Comparison of ENCODE assay signal across 1 cellular context in the genomic region with DNA sequence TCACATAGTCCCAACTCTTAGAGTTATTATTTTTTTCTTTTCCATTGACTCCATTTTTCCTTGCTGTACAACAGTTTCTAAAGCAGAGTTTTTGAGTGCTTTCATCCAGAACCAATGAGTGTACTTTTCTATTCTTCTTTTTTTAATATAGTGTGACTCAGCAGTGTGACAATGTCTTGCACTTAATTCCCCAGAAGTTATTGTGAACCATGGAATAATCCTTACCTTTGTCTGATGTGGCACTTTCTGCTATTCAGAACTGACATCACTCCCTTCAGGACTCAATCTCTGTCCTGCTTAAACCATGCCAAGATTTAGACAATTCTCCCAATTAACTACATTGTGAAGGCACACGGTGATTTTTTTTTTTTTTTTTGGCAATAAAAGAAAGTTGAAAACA.
TF ChIP-seq lines count a peak whose summit lies in the region.

No MANE protein-coding gene starts in this region.

TF ChIP-seq in GM23338, 12 proteins besides CTCF, POLR2A, EP300 and RAD21 (continued from another document):
- TF ChIP-seq, protein P1, sequence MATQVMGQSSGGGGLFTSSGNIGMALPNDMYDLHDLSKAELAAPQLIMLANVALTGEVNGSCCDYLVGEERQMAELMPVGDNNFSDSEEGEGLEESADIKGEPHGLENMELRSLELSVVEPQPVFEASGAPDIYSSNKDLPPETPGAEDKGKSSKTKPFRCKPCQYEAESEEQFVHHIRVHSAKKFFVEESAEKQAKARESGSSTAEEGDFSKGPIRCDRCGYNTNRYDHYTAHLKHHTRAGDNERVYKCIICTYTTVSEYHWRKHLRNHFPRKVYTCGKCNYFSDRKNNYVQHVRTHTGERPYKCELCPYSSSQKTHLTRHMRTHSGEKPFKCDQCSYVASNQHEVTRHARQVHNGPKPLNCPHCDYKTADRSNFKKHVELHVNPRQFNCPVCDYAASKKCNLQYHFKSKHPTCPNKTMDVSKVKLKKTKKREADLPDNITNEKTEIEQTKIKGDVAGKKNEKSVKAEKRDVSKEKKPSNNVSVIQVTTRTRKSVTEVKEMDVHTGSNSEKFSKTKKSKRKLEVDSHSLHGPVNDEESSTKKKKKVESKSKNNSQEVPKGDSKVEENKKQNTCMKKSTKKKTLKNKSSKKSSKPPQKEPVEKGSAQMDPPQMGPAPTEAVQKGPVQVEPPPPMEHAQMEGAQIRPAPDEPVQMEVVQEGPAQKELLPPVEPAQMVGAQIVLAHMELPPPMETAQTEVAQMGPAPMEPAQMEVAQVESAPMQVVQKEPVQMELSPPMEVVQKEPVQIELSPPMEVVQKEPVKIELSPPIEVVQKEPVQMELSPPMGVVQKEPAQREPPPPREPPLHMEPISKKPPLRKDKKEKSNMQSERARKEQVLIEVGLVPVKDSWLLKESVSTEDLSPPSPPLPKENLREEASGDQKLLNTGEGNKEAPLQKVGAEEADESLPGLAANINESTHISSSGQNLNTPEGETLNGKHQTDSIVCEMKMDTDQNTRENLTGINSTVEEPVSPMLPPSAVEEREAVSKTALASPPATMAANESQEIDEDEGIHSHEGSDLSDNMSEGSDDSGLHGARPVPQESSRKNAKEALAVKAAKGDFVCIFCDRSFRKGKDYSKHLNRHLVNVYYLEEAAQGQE (IDR thresholded peaks at IDR 0.05; ENCODE audit: unreplicated experiment): no peak
